Comparison of ENCODE assay signal across 1 cellular context in genomic region chr1:244652699-244653438, GRCh38.
TF ChIP-seq lines count a peak whose summit lies in the region.

DESI2 (plus strand) TSS chr1:244653126; CDS start chr1:244653314, 188 bp downstream.

TF ChIP-seq in K562, 482 proteins besides CTCF, POLR2A, EP300 and RAD21 (continued from another document and continues in another):
- TF ChIP-seq MGA (IDR thresholded peaks at IDR 0.05) (no peak), TEAD4 (IDR thresholded peaks at IDR 0.05; ENCODE audit: low read length) (peak; percentile 42), TEAD4 (CRISPR knock-in tag; IDR thresholded peaks at IDR 0.05; ENCODE audit: borderline replicate concordance) (peak; percentile 10; the same call in 1 of the 2 replicates), HDGF (IDR thresholded peaks at IDR 0.05) (no peak), ZEB2 (IDR thresholded peaks at IDR 0.05) (no peak), GATAD2A (IDR thresholded peaks at IDR 0.05) (0 out of 2 replicates have a peak, but pooled peaks have one; percentile 46), ZNF766 (CRISPR knock-in tag; conservative IDR thresholded peaks at IDR 0.05) (peak; percentile 95), STAT5B (CRISPR knock-in tag; IDR thresholded peaks at IDR 0.05) (no peak), TBP (optimal IDR thresholded peaks at IDR 0.05; ENCODE audit: low read depth, low read length) (peak; percentile 87), ZNF639 (CRISPR knock-in tag; conservative IDR thresholded peaks at IDR 0.05 in 1 of 2, IDR thresholded peaks at IDR 0.05 in 1 of 2) (peak in 1 of 2 experiments; percentile 93; a peak in 2 of 4 replicates), BRD4 (IDR thresholded peaks at IDR 0.05) (no peak), NKRF (IDR thresholded peaks at IDR 0.05; ENCODE audit: borderline replicate concordance) (no peak), ZBTB7A (IDR thresholded peaks at IDR 0.05; ENCODE audit: borderline replicate concordance, control insufficient read depth, low read depth, low read length) (peak; percentile 68), ZMIZ1 (IDR thresholded peaks at IDR 0.05; ENCODE audit: low read depth in 2 of 2, low read length in 2 of 2) (peak in 1 of 2 experiments; percentile 13; a peak in 3 of 4 replicates), USF2 (CRISPR knock-in tag; IDR thresholded peaks at IDR 0.05) (peak; percentile 83), ZFPM2 (CRISPR knock-in tag; IDR thresholded peaks at IDR 0.05) (no peak), ZHX1 (conservative IDR thresholded peaks at IDR 0.05; ENCODE audit: low read length) (peak; percentile 75; the same call in 1 of the 2 replicates), DIDO1 (tag; IDR thresholded peaks at IDR 0.05; ENCODE audit: low read depth) (no peak), TBL1XR1 (IDR thresholded peaks at IDR 0.05; ENCODE audit: low read length in 2 of 2) (no peak), ZNF511 (CRISPR knock-in tag; IDR thresholded peaks at IDR 0.05) (peak; percentile 64), DNMT1 (IDR thresholded peaks at IDR 0.05) (no peak), ETS1 (conservative IDR thresholded peaks at IDR 0.05; ENCODE audit: control insufficient read depth, low read depth, low read length) (peak; percentile 99), TFAP4 (CRISPR knock-in tag; IDR thresholded peaks at IDR 0.05; ENCODE audit: borderline replicate concordance) (peak; percentile 68; the same call in 1 of the 2 replicates), FUS (optimal IDR thresholded peaks at IDR 0.05; ENCODE audit: low read depth, low read length) (no peak), MTA2 (IDR thresholded peaks at IDR 0.05; ENCODE audit: low read depth) (no peak), NCOA1 (IDR thresholded peaks at IDR 0.05; ENCODE audit: low read depth) (no peak), SUPT5H (IDR thresholded peaks at IDR 0.05) (0 out of 2 replicates have a peak, but pooled peaks have one; percentile 54)
